13 cellular contexts compared by ENCODE assay signal in the genomic region with DNA sequence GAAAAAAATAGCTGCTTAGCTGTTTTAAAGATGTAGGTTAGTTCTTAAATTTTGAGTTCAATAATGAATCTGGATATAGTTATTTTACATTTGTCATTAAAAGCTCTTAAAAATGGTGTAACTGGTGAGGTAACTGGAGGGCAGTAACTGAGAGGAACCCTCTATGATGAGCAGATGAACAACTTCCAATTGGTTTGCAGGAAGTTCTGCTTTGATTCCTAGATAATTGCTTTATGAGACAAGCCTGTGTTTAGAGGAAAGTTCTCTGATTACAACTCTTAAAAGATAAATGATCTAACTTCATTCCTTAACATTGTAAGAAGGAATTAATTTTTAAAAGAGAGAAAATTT. TPM values are rescaled to one million over a fixed set of nuclear protein-coding genes. Genes with fewer than 3 reads are reported as not detected.
DNase-seq lines count a peak whose midpoint lies in the region; ATAC-seq, FAIRE-seq and TF ChIP-seq lines count a peak whose summit lies in the region.
"Had no signal": no experiment of that assay in that cellular context is flagged by ENCODE, and none has a peak within 500 bp of the region (broad histone marks: within the 10 kb centered on the region; RNA-seq: fewer than 3 reads in every experiment).

No MANE protein-coding gene starts in this region.

- TF ChIP-seq POLR2A in HCT116 (IDR thresholded peaks at IDR 0.05; ENCODE audit: borderline replicate concordance, extremely low read depth, insufficient read depth, insufficient read length) = no peak

- DNase-seq in HCT116 (ENCODE audit: low read depth, low spot score) = no peak
- DNase-seq in adipocyte (ENCODE audit: low read depth) = no peak
- DNase-seq in naive thymus-derived CD8-positive, alpha-beta T cell = no peak
- DNase-seq in HTR-8/SVneo (ENCODE audit: insufficient read length, low spot score) = no peak
- no peak for DNase-seq in AML-193 (lab: John Stamatoyannopoulos, UW)
- no peak for DNase-seq in GM13976 (ENCODE audit: low spot score)
- DNase-seq: glutamatergic neuron, Kasumi-1, left ventricle myocardium superior, NCI-H2171 had no signal

- H3K9me2 ChIP-seq in HCT116 (ENCODE audit: insufficient read depth) = no peaks in the 10 kb centered on the region

- peak overlapping the region; percentile 19; the same call in 1 of the 2 replicates for H3K27ac ChIP-seq in ACC112 (ENCODE audit: low read depth, low read length)
- H3K27ac ChIP-seq in HCT116 (ENCODE audit: low read depth, low read length) = no peak overlapping the region; the same call in 1 of the 2 replicates

- peak overlapping the region; percentile 47 for H3K4me2 ChIP-seq in HCT116 (ENCODE audit: low read length)

- intact Hi-C loops in HCT116 (cut with micrococcal nuclease) = no loop called here

- H2AFZ ChIP-seq in ACC112 (ENCODE audit: low read length, unreplicated experiment) (no peak overlapping the region), HCT116 (ENCODE audit: low read depth, low read length, poor library complexity, severe bottlenecking) (no peak overlapping the region)

- H3K27ac Mint-ChIP-seq in naive thymus-derived CD8-positive, alpha-beta T cell = peak overlapping the region in 8 of 10 donors; percentile 45 to 84 (median 62)

- FAIRE-seq in HTR-8/SVneo (lab: Jason Lieb, UNC) = no peak

- ATAC-seq in HCT116 (no peak), HG03521 (IDR thresholded peaks at IDR 0.05; ENCODE audit: unreplicated experiment) (no peak)
- ATAC-seq in naive thymus-derived CD8-positive, alpha-beta T cell = no peak

- H3K4me3 ChIP-seq in ACC112 (ENCODE audit: low read depth, low read length) = no peak overlapping the region
- H3K4me3 ChIP-seq in HCT116 (replicated peaks in 1 of 2; ENCODE audit: low read depth in 1 of 2, low read length in 2 of 2) = no peak overlapping the region; a peak in 1 of 4 replicates
- peak overlapping the region; percentile 74 for H3K4me3 ChIP-seq in adipocyte (ENCODE audit: low read length)

- TF ChIP-seq CTCF in HCT116 (IDR thresholded peaks at IDR 0.05 in 2 of 3, conservative IDR thresholded peaks at IDR 0.05 in 1 of 3; ENCODE audit: borderline replicate concordance in 1 of 3, insufficient read depth in 1 of 3, low read depth in 2 of 3, low read length in 2 of 3) = no peak
- no peak for TF ChIP-seq CTCF in GM13976 (IDR thresholded peaks at IDR 0.05; ENCODE audit: borderline replicate concordance, control extremely low read depth, extremely low read depth, insufficient read depth, missing control alignments)

- H3K79me2 ChIP-seq in ACC112 (ENCODE audit: control insufficient read depth, insufficient read depth, low read length, unreplicated experiment) = peaks cover 6% of the 10 kb centered on the region
- peaks cover 34% of the 10 kb centered on the region for H3K79me2 ChIP-seq in HCT116 (ENCODE audit: insufficient read depth, low read length)

- CTCF ChIA-PET in HCT116 (lab: Charles Lee) = interaction anchor here (1.4 kb wide), 1 partner anchor 9 kb away, joined by 5 read pairs; a partner anchor contains a TSS

- BruUV-seq in HCT116 (replicated peaks; lab: Mats Ljungman, UMichigan) = no TSS peak

- H3K9me3 ChIP-seq in HCT116 (ENCODE audit: control insufficient read depth in 1 of 2, insufficient read depth in 1 of 2, low read depth in 1 of 2, low read length in 2 of 2) = no peaks in the 10 kb centered on the region
- H3K9me3 ChIP-seq in adipocyte (ENCODE audit: control insufficient read depth, low read length) = no peaks in the 10 kb centered on the region

- in situ Hi-C loops in GM13976 (cut with MboI; ENCODE audit: low sequenced_read_pairs, unreplicated experiment) = no loop called here

- H3K27me3 ChIP-seq in ACC112 (ENCODE audit: insufficient read depth, low read length) (no peaks in the 10 kb centered on the region), HCT116 (ENCODE audit: insufficient read depth, low read length) (no peaks in the 10 kb centered on the region), adipocyte (replicated peaks; ENCODE audit: control insufficient read depth, insufficient read depth, low read length) (no peaks in the 10 kb centered on the region)

- POLR2A ChIA-PET in HCT116 (lab: Charles Lee) = interaction anchor here (1.9 kb wide), 1 partner anchor 9 kb away, joined by 7 read pairs; a partner anchor contains a TSS
- POLR2A ChIA-PET in naive thymus-derived CD8-positive, alpha-beta T cell (lab: Charles Lee) = interaction anchor here (0.7 to 2.0 kb wide), 3 partner anchors 9 to 54 kb away, joined by 3 to 5 read pairs (median 3); a partner anchor contains a TSS

- no peak for TF ChIP-seq RAD21 in HCT116 (IDR thresholded peaks at IDR 0.05; ENCODE audit: low read depth)

- H3K4me1 ChIP-seq in ACC112 (ENCODE audit: control insufficient read depth, insufficient read depth, low read length, unreplicated experiment) (peaks cover 34% of the 10 kb centered on the region), HCT116 (ENCODE audit: control insufficient read depth in 1 of 2, insufficient read depth in 2 of 2, low read length in 2 of 2) (peaks cover 11 to 20% of the 10 kb centered on the region in 2 experiments), adipocyte (ENCODE audit: control insufficient read depth, insufficient read depth, low read length) (peaks cover 63% of the 10 kb centered on the region)

- H3K9ac ChIP-seq in HCT116 (ENCODE audit: low read length) (no peak overlapping the region), adipocyte (ENCODE audit: low read length) (no peak overlapping the region)

- no peaks in the 10 kb centered on the region; the same call in 1 of the 2 replicates for H4K20me1 ChIP-seq in HCT116 (ENCODE audit: insufficient read depth)

- peak overlapping the region; percentile 54 to 91 (median 78) for H3K4me3 Mint-ChIP-seq in naive thymus-derived CD8-positive, alpha-beta T cell
- H3K4me3 Mint-ChIP-seq: CD14-positive monocyte had no signal

- peaks cover 19 to 76% (median 32%) of the 10 kb centered on the region in 3 donors for H3K36me3 Mint-ChIP-seq in naive thymus-derived CD8-positive, alpha-beta T cell

- no peaks in the 10 kb centered on the region for H3K27me3 Mint-ChIP-seq in naive thymus-derived CD8-positive, alpha-beta T cell

- peaks cover 6% of the 10 kb centered on the region for H3K36me3 ChIP-seq in ACC112 (ENCODE audit: insufficient read depth, low read length)
- H3K36me3 ChIP-seq in HCT116 (ENCODE audit: control insufficient read depth in 1 of 2, insufficient read depth in 2 of 2, low read length in 2 of 2) = peaks cover 0 to 6% of the 10 kb centered on the region in 2 experiments; a peak in 2 of 4 replicates
- H3K36me3 ChIP-seq in adipocyte (ENCODE audit: control insufficient read depth, insufficient read depth, low read length, severe bottlenecking) = peaks cover 34% of the 10 kb centered on the region

- RAD21 ChIA-PET in HCT116 (lab: Charles Lee; ENCODE audit: low non-redundant PET in 1 of 2, low total read pairs in 2 of 2, uncharacterized antibody in 2 of 2, unreplicated experiment in 2 of 2) = no interaction called here

- H3K4me1 Mint-ChIP-seq in naive thymus-derived CD8-positive, alpha-beta T cell = peaks cover 51 to 96% (median 90%) of the 10 kb centered on the region in 4 donors

- H3K9me3 Mint-ChIP-seq in naive thymus-derived CD8-positive, alpha-beta T cell = no peaks in the 10 kb centered on the region

TF ChIP-seq in HCT116, 20 proteins besides CTCF, POLR2A, EP300 and RAD21 (continues in another document):
- no peak for TF ChIP-seq YY1 (IDR thresholded peaks at IDR 0.05; ENCODE audit: extremely low read depth, insufficient replicate concordance, low read depth, low read length)
- TF ChIP-seq EZH2phosphoT487 (IDR thresholded peaks at IDR 0.05; ENCODE audit: borderline replicate concordance) = no peak
- TF ChIP-seq ZFX (IDR thresholded peaks at IDR 0.05) = no peak
- TF ChIP-seq, protein P1, sequence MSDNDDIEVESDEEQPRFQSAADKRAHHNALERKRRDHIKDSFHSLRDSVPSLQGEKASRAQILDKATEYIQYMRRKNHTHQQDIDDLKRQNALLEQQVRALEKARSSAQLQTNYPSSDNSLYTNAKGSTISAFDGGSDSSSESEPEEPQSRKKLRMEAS (IDR thresholded peaks at IDR 0.05) = no peak
- TF ChIP-seq ELF1 (IDR thresholded peaks at IDR 0.05; ENCODE audit: borderline replicate concordance, low read depth) = no peak
- TF ChIP-seq, protein P2, sequence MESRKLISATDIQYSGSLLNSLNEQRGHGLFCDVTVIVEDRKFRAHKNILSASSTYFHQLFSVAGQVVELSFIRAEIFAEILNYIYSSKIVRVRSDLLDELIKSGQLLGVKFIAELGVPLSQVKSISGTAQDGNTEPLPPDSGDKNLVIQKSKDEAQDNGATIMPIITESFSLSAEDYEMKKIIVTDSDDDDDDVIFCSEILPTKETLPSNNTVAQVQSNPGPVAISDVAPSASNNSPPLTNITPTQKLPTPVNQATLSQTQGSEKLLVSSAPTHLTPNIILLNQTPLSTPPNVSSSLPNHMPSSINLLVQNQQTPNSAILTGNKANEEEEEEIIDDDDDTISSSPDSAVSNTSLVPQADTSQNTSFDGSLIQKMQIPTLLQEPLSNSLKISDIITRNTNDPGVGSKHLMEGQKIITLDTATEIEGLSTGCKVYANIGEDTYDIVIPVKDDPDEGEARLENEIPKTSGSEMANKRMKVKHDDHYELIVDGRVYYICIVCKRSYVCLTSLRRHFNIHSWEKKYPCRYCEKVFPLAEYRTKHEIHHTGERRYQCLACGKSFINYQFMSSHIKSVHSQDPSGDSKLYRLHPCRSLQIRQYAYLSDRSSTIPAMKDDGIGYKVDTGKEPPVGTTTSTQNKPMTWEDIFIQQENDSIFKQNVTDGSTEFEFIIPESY (IDR thresholded peaks at IDR 0.05; ENCODE audit: extremely low read depth, insufficient replicate concordance, low read length) = no peak
- TF ChIP-seq SIN3A (IDR thresholded peaks at IDR 0.05; ENCODE audit: low read depth) = no peak
- no peak for TF ChIP-seq CBX3 (IDR thresholded peaks at IDR 0.05; ENCODE audit: low read depth)
- TF ChIP-seq EGR1 (IDR thresholded peaks at IDR 0.05; ENCODE audit: low read depth) = no peak
- no peak for TF ChIP-seq POLR2AphosphoS5 (IDR thresholded peaks at IDR 0.05; ENCODE audit: low read depth, low read length)
- no peak for TF ChIP-seq SRF (IDR thresholded peaks at IDR 0.05; ENCODE audit: low read depth)
- TF ChIP-seq JUND (IDR thresholded peaks at IDR 0.05) = no peak
- TF ChIP-seq, protein P3, sequence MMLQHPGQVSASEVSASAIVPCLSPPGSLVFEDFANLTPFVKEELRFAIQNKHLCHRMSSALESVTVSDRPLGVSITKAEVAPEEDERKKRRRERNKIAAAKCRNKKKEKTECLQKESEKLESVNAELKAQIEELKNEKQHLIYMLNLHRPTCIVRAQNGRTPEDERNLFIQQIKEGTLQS (IDR thresholded peaks at IDR 0.05) = no peak
- TF ChIP-seq SP1 (IDR thresholded peaks at IDR 0.05; ENCODE audit: low read depth) = no peak

RNA-seq across cellular contexts. Expression of a gene that starts 8.5 kb away (rescaled TPM):
- total RNA-seq in HCT116 (2021; ENCODE audit: unreplicated experiment) = 10.6 TPM
- 8.3 and 9.9 TPM in 2 replicates for polyA plus RNA-seq in HCT116 (2012)
- total RNA-seq in naive thymus-derived CD8-positive, alpha-beta T cell = 10 to 100 TPM; 23.1 to 23.3 TPM
- polyA plus RNA-seq in naive thymus-derived CD8-positive, alpha-beta T cell = 100 to 1,000 TPM in 1 of 3 donors, 10 to 100 TPM in 2; 72.6 to 108 (median 86.8) TPM
